In the genomic region with DNA sequence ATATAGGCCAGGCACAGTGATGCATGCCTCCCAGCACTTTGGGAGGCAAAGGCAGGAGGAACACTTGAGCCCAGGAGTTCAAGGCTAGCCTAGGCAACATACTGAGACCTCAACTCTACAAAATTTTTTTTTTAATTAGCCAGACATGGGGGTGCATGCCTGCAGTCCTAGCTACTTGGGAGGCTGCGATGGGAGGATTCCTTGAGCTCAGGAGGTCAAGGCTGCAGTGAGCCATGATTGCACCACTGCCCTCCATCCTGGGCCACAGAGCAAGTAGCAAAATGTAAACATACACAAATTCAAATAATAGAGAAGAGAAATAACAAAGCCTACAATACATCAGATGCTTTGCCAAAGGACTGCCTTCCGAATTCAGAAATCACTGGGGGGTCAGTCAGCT, we compare ENCODE assay signal across 1 cellular context.
TF ChIP-seq lines count a peak whose summit lies in the region.

No MANE protein-coding gene starts in this region.

TF ChIP-seq in IMR-90, 13 proteins besides CTCF, POLR2A, EP300 and RAD21 (continued from another document):
- TF ChIP-seq USF2 (IDR thresholded peaks at IDR 0.05; ENCODE audit: low read depth, low read length), result no peak
- no peak for TF ChIP-seq RFX5 (IDR thresholded peaks at IDR 0.05; ENCODE audit: low read depth, low read length)
- no peak for TF ChIP-seq FOS (IDR thresholded peaks at IDR 0.05; ENCODE audit: low read depth, low read length)
- TF ChIP-seq MAZ (IDR thresholded peaks at IDR 0.05; ENCODE audit: borderline replicate concordance, low read depth, low read length), result no peak
- TF ChIP-seq SMC3 (IDR thresholded peaks at IDR 0.05; ENCODE audit: low read depth, low read length), result no peak
- TF ChIP-seq, protein P1, sequence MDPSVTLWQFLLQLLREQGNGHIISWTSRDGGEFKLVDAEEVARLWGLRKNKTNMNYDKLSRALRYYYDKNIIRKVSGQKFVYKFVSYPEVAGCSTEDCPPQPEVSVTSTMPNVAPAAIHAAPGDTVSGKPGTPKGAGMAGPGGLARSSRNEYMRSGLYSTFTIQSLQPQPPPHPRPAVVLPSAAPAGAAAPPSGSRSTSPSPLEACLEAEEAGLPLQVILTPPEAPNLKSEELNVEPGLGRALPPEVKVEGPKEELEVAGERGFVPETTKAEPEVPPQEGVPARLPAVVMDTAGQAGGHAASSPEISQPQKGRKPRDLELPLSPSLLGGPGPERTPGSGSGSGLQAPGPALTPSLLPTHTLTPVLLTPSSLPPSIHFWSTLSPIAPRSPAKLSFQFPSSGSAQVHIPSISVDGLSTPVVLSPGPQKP (IDR thresholded peaks at IDR 0.05; ENCODE audit: borderline replicate concordance, low read depth, low read length), result no peak
- TF ChIP-seq CEBPB (IDR thresholded peaks at IDR 0.05; ENCODE audit: low read depth, low read length), result no peak
- no peak for TF ChIP-seq MAFK (IDR thresholded peaks at IDR 0.05; ENCODE audit: low read depth, low read length)
